In the genomic region with DNA sequence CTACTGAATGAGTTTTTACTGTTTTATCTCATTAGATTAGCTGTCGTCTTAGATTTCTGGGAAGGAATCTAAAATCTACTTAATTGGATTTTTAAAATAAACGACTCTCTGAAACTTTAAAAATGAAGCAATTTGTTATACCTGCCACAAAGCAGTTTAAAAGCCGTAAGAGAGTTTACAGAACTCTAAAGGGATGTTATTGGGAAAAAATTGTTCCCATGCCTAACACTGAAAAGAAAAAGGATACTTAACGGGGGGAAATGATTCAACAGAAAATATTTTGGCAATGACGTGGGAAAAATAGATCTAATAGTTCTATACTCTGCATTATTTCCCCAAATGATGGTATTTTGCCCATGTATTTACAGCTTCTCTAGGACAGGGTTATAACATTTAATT, we compare ENCODE assay signal across 1 cellular context.
TF ChIP-seq lines count a peak whose summit lies in the region.

No MANE protein-coding gene starts in this region.

TF ChIP-seq in SK-N-SH, 30 proteins besides CTCF, POLR2A, EP300 and RAD21:
- TF ChIP-seq, protein P1, sequence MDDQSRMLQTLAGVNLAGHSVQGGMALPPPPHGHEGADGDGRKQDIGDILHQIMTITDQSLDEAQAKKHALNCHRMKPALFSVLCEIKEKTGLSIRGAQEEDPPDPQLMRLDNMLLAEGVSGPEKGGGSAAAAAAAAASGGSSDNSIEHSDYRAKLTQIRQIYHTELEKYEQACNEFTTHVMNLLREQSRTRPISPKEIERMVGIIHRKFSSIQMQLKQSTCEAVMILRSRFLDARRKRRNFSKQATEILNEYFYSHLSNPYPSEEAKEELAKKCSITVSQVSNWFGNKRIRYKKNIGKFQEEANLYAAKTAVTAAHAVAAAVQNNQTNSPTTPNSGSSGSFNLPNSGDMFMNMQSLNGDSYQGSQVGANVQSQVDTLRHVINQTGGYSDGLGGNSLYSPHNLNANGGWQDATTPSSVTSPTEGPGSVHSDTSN (IDR thresholded peaks at IDR 0.05) = 0 out of 2 replicates have a peak, but pooled peaks have one; percentile 14
- TF ChIP-seq MEF2A (IDR thresholded peaks at IDR 0.05; ENCODE audit: borderline replicate concordance, low read depth) (no peak), GABPA (IDR thresholded peaks at IDR 0.05; ENCODE audit: low read depth) (peak; percentile 6; the same call in 1 of the 2 replicates), JUND (IDR thresholded peaks at IDR 0.05) (peak; percentile 57), FOSL2 (IDR thresholded peaks at IDR 0.05; ENCODE audit: borderline replicate concordance, low read depth) (0 out of 2 replicates have a peak, but pooled peaks have one; percentile 54), TCF12 (IDR thresholded peaks at IDR 0.05) (0 out of 2 replicates have a peak, but pooled peaks have one; percentile 14), TEAD4 (IDR thresholded peaks at IDR 0.05; ENCODE audit: borderline replicate concordance, insufficient read depth) (no peak), NRF1 (IDR thresholded peaks at IDR 0.05; ENCODE audit: low read depth, low read length) (no peak)
- TF ChIP-seq, protein P2, sequence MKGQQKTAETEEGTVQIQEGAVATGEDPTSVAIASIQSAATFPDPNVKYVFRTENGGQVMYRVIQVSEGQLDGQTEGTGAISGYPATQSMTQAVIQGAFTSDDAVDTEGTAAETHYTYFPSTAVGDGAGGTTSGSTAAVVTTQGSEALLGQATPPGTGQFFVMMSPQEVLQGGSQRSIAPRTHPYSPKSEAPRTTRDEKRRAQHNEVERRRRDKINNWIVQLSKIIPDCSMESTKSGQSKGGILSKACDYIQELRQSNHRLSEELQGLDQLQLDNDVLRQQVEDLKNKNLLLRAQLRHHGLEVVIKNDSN (IDR thresholded peaks at IDR 0.05; ENCODE audit: borderline replicate concordance, low read depth) = no peak
TF ChIP-seq in SK-N-SH: peak in this region for 5.
